Comparison of ENCODE assay signal across 1 cellular context in genomic region chr11:62542750-62543567, GRCh38.
TF ChIP-seq lines count a peak whose summit lies in the region.

No MANE protein-coding gene starts in this region.

TF ChIP-seq in HEK293, 187 proteins besides CTCF, POLR2A, EP300 and RAD21 (continued from another document):
- TF ChIP-seq ZSCAN30 (tag by site-specific recombination; IDR thresholded peaks at IDR 0.05) (peak; percentile 56; the same call in 1 of the 2 replicates), SP2 (tag by site-specific recombination; IDR thresholded peaks at IDR 0.05) (peak; percentile 19; the same call in 1 of the 2 replicates), SCRT2 (tag by site-specific recombination; IDR thresholded peaks at IDR 0.05) (no peak), GLIS2 (tag by site-specific recombination; IDR thresholded peaks at IDR 0.05) (peak; percentile 76), SP3 (tag by site-specific recombination; IDR thresholded peaks at IDR 0.05) (0 out of 2 replicates have a peak, but pooled peaks have one; percentile 18), ZNF610 (tag by site-specific recombination; IDR thresholded peaks at IDR 0.05; ENCODE audit: borderline replicate concordance) (peak; percentile 54; the same call in 1 of the 2 replicates), KLF1 (tag by site-specific recombination; IDR thresholded peaks at IDR 0.05) (peak; percentile 77), TSHZ1 (tag by site-specific recombination; IDR thresholded peaks at IDR 0.05; ENCODE audit: borderline replicate concordance) (no peak), ZNF341 (tag by site-specific recombination; IDR thresholded peaks at IDR 0.05; ENCODE audit: low read depth) (peak; percentile 57), ZNF148 (tag by site-specific recombination; IDR thresholded peaks at IDR 0.05; ENCODE audit: borderline replicate concordance) (no peak), KLF16 (tag by site-specific recombination; IDR thresholded peaks at IDR 0.05) (peak; percentile 57; the same call in 1 of the 2 replicates)
